2 cellular contexts compared by ENCODE assay signal in the genomic region with DNA sequence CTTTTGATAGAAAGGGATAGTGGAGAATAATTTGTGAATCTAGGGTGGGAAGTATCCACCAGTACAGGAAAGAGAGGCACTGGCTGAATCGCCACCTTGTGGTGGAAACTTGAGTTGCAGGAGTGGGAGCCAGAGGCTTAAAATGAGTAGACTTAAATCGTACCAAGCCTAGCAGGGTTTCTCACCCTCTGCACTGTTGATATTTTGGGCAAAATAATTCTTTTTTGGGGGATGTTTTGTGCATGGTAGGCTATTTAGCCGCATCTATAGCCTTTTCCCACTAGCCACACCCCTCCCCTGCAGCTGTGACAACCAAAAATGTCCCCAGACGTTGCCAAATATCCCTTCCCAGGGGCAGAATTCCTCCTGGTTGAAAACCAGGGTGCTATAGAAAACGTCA.
TF ChIP-seq lines count a peak whose summit lies in the region.

No MANE protein-coding gene starts in this region.

TF ChIP-seq in HEK293, 187 proteins besides CTCF, POLR2A, EP300 and RAD21 (continued from another document):
- TF ChIP-seq REST (tag by site-specific recombination; IDR thresholded peaks at IDR 0.05): no peak
- no peak for TF ChIP-seq ZNF660 (tag by site-specific recombination; IDR thresholded peaks at IDR 0.05)
- no peak for TF ChIP-seq ZNF449 (tag by site-specific recombination; IDR thresholded peaks at IDR 0.05)
- no peak for TF ChIP-seq MEIS1 (CRISPR knock-in tag; IDR thresholded peaks at IDR 0.05; ENCODE audit: borderline replicate concordance)
- TF ChIP-seq ZNF26 (tag by site-specific recombination; IDR thresholded peaks at IDR 0.05): no peak
- TF ChIP-seq PRDM1 (tag by site-specific recombination; IDR thresholded peaks at IDR 0.05): 0 out of 2 replicates have a peak, but pooled peaks have one; percentile 8
- TF ChIP-seq GLIS1 (tag by site-specific recombination; IDR thresholded peaks at IDR 0.05): no peak
- peak; percentile 47 for TF ChIP-seq ZNF654 (tag by site-specific recombination; IDR thresholded peaks at IDR 0.05; ENCODE audit: low read depth)
- TF ChIP-seq HOXC10 (CRISPR knock-in tag; IDR thresholded peaks at IDR 0.05): no peak

TF ChIP-seq in liver, 16 proteins besides CTCF, POLR2A, EP300 and RAD21 (continued from another document):
- TF ChIP-seq, protein P1, sequence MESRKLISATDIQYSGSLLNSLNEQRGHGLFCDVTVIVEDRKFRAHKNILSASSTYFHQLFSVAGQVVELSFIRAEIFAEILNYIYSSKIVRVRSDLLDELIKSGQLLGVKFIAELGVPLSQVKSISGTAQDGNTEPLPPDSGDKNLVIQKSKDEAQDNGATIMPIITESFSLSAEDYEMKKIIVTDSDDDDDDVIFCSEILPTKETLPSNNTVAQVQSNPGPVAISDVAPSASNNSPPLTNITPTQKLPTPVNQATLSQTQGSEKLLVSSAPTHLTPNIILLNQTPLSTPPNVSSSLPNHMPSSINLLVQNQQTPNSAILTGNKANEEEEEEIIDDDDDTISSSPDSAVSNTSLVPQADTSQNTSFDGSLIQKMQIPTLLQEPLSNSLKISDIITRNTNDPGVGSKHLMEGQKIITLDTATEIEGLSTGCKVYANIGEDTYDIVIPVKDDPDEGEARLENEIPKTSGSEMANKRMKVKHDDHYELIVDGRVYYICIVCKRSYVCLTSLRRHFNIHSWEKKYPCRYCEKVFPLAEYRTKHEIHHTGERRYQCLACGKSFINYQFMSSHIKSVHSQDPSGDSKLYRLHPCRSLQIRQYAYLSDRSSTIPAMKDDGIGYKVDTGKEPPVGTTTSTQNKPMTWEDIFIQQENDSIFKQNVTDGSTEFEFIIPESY (IDR thresholded peaks at IDR 0.05): no peak
- TF ChIP-seq, protein P2, sequence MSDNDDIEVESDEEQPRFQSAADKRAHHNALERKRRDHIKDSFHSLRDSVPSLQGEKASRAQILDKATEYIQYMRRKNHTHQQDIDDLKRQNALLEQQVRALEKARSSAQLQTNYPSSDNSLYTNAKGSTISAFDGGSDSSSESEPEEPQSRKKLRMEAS (IDR thresholded peaks at IDR 0.05): no peak
- TF ChIP-seq NR2F2 (IDR thresholded peaks at IDR 0.05) (no peak), YY1 (IDR thresholded peaks at IDR 0.05) (no peak), HNF4G (IDR thresholded peaks at IDR 0.05) (no peak), FOXA2 (IDR thresholded peaks at IDR 0.05) (no peak), GABPA (IDR thresholded peaks at IDR 0.05 in 1 of 2, conservative IDR thresholded peaks at IDR 0.05 in 1 of 2) (no peak)
TF ChIP-seq in liver: peak in this region for 0.
